In the genomic region with DNA sequence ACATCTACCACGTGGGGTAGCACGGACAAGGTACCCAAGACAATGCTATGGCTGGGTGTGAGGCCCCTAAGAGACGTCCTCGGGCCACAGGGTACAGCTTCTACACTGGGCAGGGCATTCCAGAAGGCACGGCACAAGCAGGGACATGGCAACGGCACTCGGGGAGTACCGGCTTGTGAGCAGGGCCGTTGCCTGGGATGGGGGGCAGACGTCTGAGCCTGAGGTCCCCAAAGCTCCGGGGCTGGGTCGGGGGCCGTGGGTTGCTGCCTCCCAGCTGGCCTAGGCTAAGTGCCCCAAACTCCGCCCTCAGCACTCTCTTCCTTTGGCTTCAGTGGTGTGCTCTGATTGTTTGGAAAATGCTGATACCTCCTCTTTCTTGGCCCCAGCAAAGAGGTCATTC, we compare ENCODE assay signal across 29 cellular contexts.
"Had no signal": no experiment of that assay in that cellular context is flagged by ENCODE, and none has a peak within 500 bp of the region (broad histone marks: within the 10 kb centered on the region; RNA-seq: fewer than 3 reads in every experiment).

No MANE protein-coding gene starts in this region.

- H3K4me3 ChIP-seq: adrenal gland, body of pancreas, coronary artery, gastroesophageal sphincter, psoas muscle, smooth muscle cell, suprapubic skin, tibial artery, upper lobe of right lung had no signal

- H3K36me3 ChIP-seq: adrenal gland, upper lobe of right lung, WERI-Rb-1 had no signal

- H3K9me3 ChIP-seq: adrenal gland, body of pancreas, gastroesophageal sphincter, psoas muscle, suprapubic skin, tibial artery, upper lobe of right lung had no signal

- H3K4me2 ChIP-seq: smooth muscle cell had no signal

- H3K27me3 ChIP-seq: adrenal gland, body of pancreas, gastroesophageal sphincter, suprapubic skin, tibial artery, upper lobe of right lung had no signal

- H3K27ac ChIP-seq: adrenal gland, body of pancreas, coronary artery, gastroesophageal sphincter, parathyroid adenoma, psoas muscle, suprapubic skin, tibial artery, upper lobe of right lung, WERI-Rb-1 had no signal

- ATAC-seq: activated naive CD4-positive, alpha-beta T cell treated with anti-CD3 and anti-CD28 coated beads, Interleukin-2, amount 50 U/mL, for 72 hours; body of pancreas; effector memory CD8-positive, alpha-beta T cell; gastroesophageal sphincter; naive thymus-derived CD4-positive, alpha-beta T cell; psoas muscle; T-helper 17 cell; upper lobe of right lung had no signal

- H3K4me1 ChIP-seq: adrenal gland, body of pancreas, parathyroid adenoma, psoas muscle, suprapubic skin, tibial artery, upper lobe of right lung had no signal

- H3K9ac ChIP-seq: parathyroid adenoma had no signal

- H2AFZ ChIP-seq: parathyroid adenoma had no signal

- DNase-seq: activated CD4-positive, alpha-beta memory T cell treated with anti-CD3 and anti-CD28 coated beads for 36 hours; activated CD4-positive, alpha-beta T cell treated with anti-CD3 and anti-CD28 coated beads, Interleukin-2, amount 10 ng/mL, durations not matched to agents 24 days and 14 days; activated CD4-positive, CD25-positive, alpha-beta regulatory T cell treated with anti-CD3 and anti-CD28 coated beads, Interleukin-2, amount 50 U/mL, for 72 hours; aorta; body of pancreas; cerebellar nuclear complex; effector memory CD8-positive, alpha-beta T cell; erythroblast; hypothalamus; midbrain; naive thymus-derived CD4-positive, alpha-beta T cell; occipital lobe; psoas muscle; stimulated activated CD4-positive, alpha-beta T cell treated with anti-CD3 and anti-CD28 coated beads, Interleukin-1b, Interleukin-23, amount 100 ng/mL, for 48 hours; stimulated activated CD4-positive, alpha-beta T cell treated with anti-CD3 and anti-CD28 coated beads, Interleukin-4, amount 100 ng/mL, for 4 hours; stimulated activated CD8-positive, alpha-beta memory T cell treated with anti-CD3 and anti-CD28 coated beads, Interleukin-4, amount 100 ng/mL, for 48 hours; stimulated activated naive CD4-positive, alpha-beta T cell; T-helper 17 cell; T1000; WERI-Rb-1 had no signal
